ENCODE assay signal across 19 cellular contexts in the genomic region with DNA sequence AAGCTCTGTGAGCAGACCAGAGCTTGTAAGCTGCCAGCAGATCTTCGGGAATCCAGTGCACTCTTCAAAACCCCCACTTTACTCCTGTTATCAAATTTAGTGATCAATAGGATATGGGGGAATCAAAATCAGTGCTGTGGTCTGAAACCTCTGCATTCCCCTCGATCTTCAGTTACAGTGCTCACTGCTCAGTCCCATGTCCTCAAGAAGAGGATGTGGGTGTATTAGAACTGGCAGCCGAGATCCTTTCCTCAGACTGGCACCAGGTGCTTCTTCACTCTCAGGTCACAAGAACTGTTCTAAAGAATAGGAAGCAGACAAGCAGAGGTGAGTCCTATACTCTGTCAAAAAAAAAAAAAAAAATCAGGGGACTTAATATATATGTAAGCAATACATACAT. TPM values are rescaled to one million over a fixed set of nuclear protein-coding genes. Genes with fewer than 3 reads are reported as not detected.
DNase-seq lines count a peak whose midpoint lies in the region; ATAC-seq and TF ChIP-seq lines count a peak whose summit lies in the region.
"Had no signal": no experiment of that assay in that cellular context is flagged by ENCODE, and none has a peak within 500 bp of the region (broad histone marks: within the 10 kb centered on the region; RNA-seq: fewer than 3 reads in every experiment).

No MANE protein-coding gene starts in this region.

- no peak for TF ChIP-seq CTCF in natural killer cell (IDR thresholded peaks at IDR 0.05)

- POLR2A ChIA-PET in activated naive CD8-positive, alpha-beta T cell treated with anti-CD3 and anti-CD28 coated beads, Interleukin-2, amount 10 ng/mL, durations not matched to agents 7 days and 5 days (lab: Charles Lee), result no interaction called here

- peaks cover 29% of the 10 kb centered on the region for H3K36me3 Mint-ChIP-seq in natural killer cell treated with Interleukin-12 subunit alpha and Interleukin-12 subunit beta and Interleukin-15 and Interleukin-18, amount 100 ng/mL, for 72 hours
- peaks cover 13% of the 10 kb centered on the region for H3K36me3 Mint-ChIP-seq in natural killer cell
- H3K36me3 Mint-ChIP-seq in activated naive CD8-positive, alpha-beta T cell treated with anti-CD3 and anti-CD28 coated beads, Interleukin-2, amount 10 ng/mL, durations not matched to agents 7 days and 5 days, result peaks cover 48% of the 10 kb centered on the region

- H3K27me3 Mint-ChIP-seq in natural killer cell treated with Interleukin-12 subunit alpha and Interleukin-12 subunit beta and Interleukin-15 and Interleukin-18, amount 100 ng/mL, for 72 hours, result no peaks in the 10 kb centered on the region
- H3K27me3 Mint-ChIP-seq in natural killer cell (ENCODE audit: low read depth in 2 of 2), result no peaks in the 10 kb centered on the region
- no peaks in the 10 kb centered on the region for H3K27me3 Mint-ChIP-seq in activated naive CD8-positive, alpha-beta T cell treated with anti-CD3 and anti-CD28 coated beads, Interleukin-2, amount 10 ng/mL, durations not matched to agents 7 days and 5 days

- H3K4me1 Mint-ChIP-seq in natural killer cell treated with Interleukin-12 subunit alpha and Interleukin-12 subunit beta and Interleukin-15 and Interleukin-18, amount 100 ng/mL, for 72 hours (ENCODE audit: low read depth in 2 of 2), result peaks cover 15 to 26% of the 10 kb centered on the region in 2 donors
- H3K4me1 Mint-ChIP-seq in natural killer cell, result peaks cover 6 to 11% of the 10 kb centered on the region in 2 donors
- H3K4me1 Mint-ChIP-seq in activated naive CD8-positive, alpha-beta T cell treated with anti-CD3 and anti-CD28 coated beads, Interleukin-2, amount 10 ng/mL, durations not matched to agents 7 days and 5 days, result peaks cover 25% of the 10 kb centered on the region

- intact Hi-C loops in natural killer cell (cut with micrococcal nuclease), result no loop called here

- no peaks in the 10 kb centered on the region for H3K9me3 Mint-ChIP-seq in natural killer cell treated with Interleukin-12 subunit alpha and Interleukin-12 subunit beta and Interleukin-15 and Interleukin-18, amount 100 ng/mL, for 72 hours
- H3K9me3 Mint-ChIP-seq in natural killer cell, result no peaks in the 10 kb centered on the region
- H3K9me3 Mint-ChIP-seq in activated naive CD8-positive, alpha-beta T cell treated with anti-CD3 and anti-CD28 coated beads, Interleukin-2, amount 10 ng/mL, durations not matched to agents 7 days and 5 days, result no peaks in the 10 kb centered on the region

- no peak for ATAC-seq in natural killer cell treated with Interleukin-12 subunit alpha and Interleukin-12 subunit beta and Interleukin-15 and Interleukin-18, amount 100 ng/mL, for 72 hours
- ATAC-seq in natural killer cell (no peak), GM19395 (IDR thresholded peaks at IDR 0.05; ENCODE audit: unreplicated experiment) (peak; percentile 36), GM19452 (IDR thresholded peaks at IDR 0.05; ENCODE audit: unreplicated experiment) (no peak), GM18498 (IDR thresholded peaks at IDR 0.05; ENCODE audit: unreplicated experiment) (no peak)
- peak; percentile 30 for ATAC-seq in activated naive CD8-positive, alpha-beta T cell treated with anti-CD3 and anti-CD28 coated beads, Interleukin-2, amount 10 ng/mL, durations not matched to agents 7 days and 5 days (ENCODE audit: low read depth)
- ATAC-seq: HCT116 had no signal

- H3K27ac Mint-ChIP-seq in natural killer cell treated with Interleukin-12 subunit alpha and Interleukin-12 subunit beta and Interleukin-15 and Interleukin-18, amount 100 ng/mL, for 72 hours, result peak overlapping the region; percentile 72 to 88
- H3K27ac Mint-ChIP-seq in natural killer cell, result peak overlapping the region in 1 of 2 donors; percentile 21
- peak overlapping the region; percentile 59 for H3K27ac Mint-ChIP-seq in activated naive CD8-positive, alpha-beta T cell treated with anti-CD3 and anti-CD28 coated beads, Interleukin-2, amount 10 ng/mL, durations not matched to agents 7 days and 5 days

- DNase-seq in natural killer cell treated with Interleukin-12 subunit alpha and Interleukin-12 subunit beta and Interleukin-15 and Interleukin-18, amount 100 ng/mL, for 72 hours (ENCODE audit: low spot score), result no peak
- DNase-seq in natural killer cell (no peak), NCI-H1436 treated with DMSO at 0.1 percent for 48 hours (lab: John Stamatoyannopoulos, UW) (no peak)
- no peak for DNase-seq in activated naive CD8-positive, alpha-beta T cell treated with anti-CD3 and anti-CD28 coated beads, Interleukin-2, amount 10 ng/mL, durations not matched to agents 7 days and 5 days
- DNase-seq: ACHN, C1 segment of cervical spinal cord, DMS79 treated with DMSO at 0.1 percent for 48 hours, GM23248, NCI-H1092 treated with DMSO at 0.1 percent for 48 hours, NCI-H2081, NCI-H2171 treated with DMSO at 0.1 percent for 48 hours, NCI-H446, NCI-H69, Peyer's patch had no signal

- peak overlapping the region; percentile 60 for H3K4me3 Mint-ChIP-seq in natural killer cell treated with Interleukin-12 subunit alpha and Interleukin-12 subunit beta and Interleukin-15 and Interleukin-18, amount 100 ng/mL, for 72 hours
- no peak overlapping the region for H3K4me3 Mint-ChIP-seq in natural killer cell
- peak overlapping the region; percentile 62 for H3K4me3 Mint-ChIP-seq in activated naive CD8-positive, alpha-beta T cell treated with anti-CD3 and anti-CD28 coated beads, Interleukin-2, amount 10 ng/mL, durations not matched to agents 7 days and 5 days

RNA-seq across cellular contexts. Expression of a gene that starts 15.3 kb away (rescaled TPM):
- 10 to 100 TPM; 15.9 to 21.9 TPM for total RNA-seq in natural killer cell treated with Interleukin-12 subunit alpha and Interleukin-12 subunit beta and Interleukin-15 and Interleukin-18, amount 100 ng/mL, for 72 hours
- total RNA-seq in natural killer cell, result 10 to 100 TPM; 14.2 to 20.5 (median 16.1) TPM
- total RNA-seq in activated naive CD8-positive, alpha-beta T cell treated with anti-CD3 and anti-CD28 coated beads, Interleukin-2, amount 10 ng/mL, durations not matched to agents 7 days and 5 days, result 10 to 100 TPM; 18.6 to 20.5 TPM
- total RNA-seq: G401 had no signal

RNA-seq across cellular contexts. Expression of a gene that starts 31.4 kb away (rescaled TPM):
- 10 to 100 TPM; 29.1 to 51.7 TPM for total RNA-seq in natural killer cell treated with Interleukin-12 subunit alpha and Interleukin-12 subunit beta and Interleukin-15 and Interleukin-18, amount 100 ng/mL, for 72 hours
- 10 to 100 TPM; 36.2 to 42.1 (median 38.0) TPM for total RNA-seq in natural killer cell
- 10 to 100 TPM; 34.6 to 40.3 TPM for total RNA-seq in activated naive CD8-positive, alpha-beta T cell treated with anti-CD3 and anti-CD28 coated beads, Interleukin-2, amount 10 ng/mL, durations not matched to agents 7 days and 5 days

RNA-seq across cellular contexts. Expression of a gene that starts 31.5 kb away (rescaled TPM):
- total RNA-seq in natural killer cell treated with Interleukin-12 subunit alpha and Interleukin-12 subunit beta and Interleukin-15 and Interleukin-18, amount 100 ng/mL, for 72 hours, result 1 to 10 TPM; 8.8 to 9.4 TPM
- total RNA-seq in natural killer cell, result 1 to 10 TPM; 4.5 to 6.1 (median 5.5) TPM
- 10 to 100 TPM; 12.7 to 14.1 TPM for total RNA-seq in activated naive CD8-positive, alpha-beta T cell treated with anti-CD3 and anti-CD28 coated beads, Interleukin-2, amount 10 ng/mL, durations not matched to agents 7 days and 5 days

Comparison
In these comparisons a context has a peak if more than half of its experiments do, and no peak if none do; other contexts are left out.
1. ATAC-seq: peak in GM19395 (single experiment) and activated naive CD8-positive, alpha-beta T cell treated with anti-CD3 and anti-CD28 coated beads, Interleukin-2, amount 10 ng/mL, durations not matched to agents 7 days and 5 days (single experiment); none in natural killer cell treated with Interleukin-12 subunit alpha and Interleukin-12 subunit beta and Interleukin-15 and Interleukin-18, amount 100 ng/mL, for 72 hours (0 of 2), natural killer cell (0 of 3), GM19452 (single experiment) and GM18498 (single experiment).